9 cellular contexts compared by ENCODE assay signal in genomic region chr16:29793153-29793552, GRCh38. TPM values are rescaled to one million over a fixed set of nuclear protein-coding genes. Genes with fewer than 3 reads are reported as not detected.
DNase-seq lines count a peak whose midpoint lies in the region; ATAC-seq and TF ChIP-seq lines count a peak whose summit lies in the region.
"Not testable (repeated sequence)": the region's sequence is repeated elsewhere in the genome, so short reads cannot be mapped to it uniquely, and the experiment has no call there.
"Had no signal": no experiment of that assay in that cellular context is flagged by ENCODE, and none has a peak within 500 bp of the region (broad histone marks: within the 10 kb centered on the region; RNA-seq: fewer than 3 reads in every experiment).

No MANE protein-coding gene starts in this region.

- H3K4me1 ChIP-seq in BLaER1 = peaks cover 33% of the 10 kb centered on the region
- peaks cover 18% of the 10 kb centered on the region for H3K4me1 ChIP-seq in neural progenitor cell

- ATAC-seq in activated T-helper 17 cell treated with anti-CD3 and anti-CD28 coated beads, Interleukin-2, amount 50 U/mL, for 72 hours (replicated peaks); effector memory CD8-positive, alpha-beta T cell (replicated peaks): not testable (repeated sequence)

- not testable (repeated sequence) for H3K27me3 Mint-ChIP-seq in HFFc6 (ENCODE audit: insufficient read depth); activated T-helper 17 cell treated with anti-CD3 and anti-CD28 coated beads, Interleukin-2, amount 50 U/mL, for 72 hours; effector memory CD8-positive, alpha-beta T cell; neural progenitor cell (ENCODE audit: insufficient read depth, low read depth)

- not testable (repeated sequence) for H2AFZ ChIP-seq in neural progenitor cell (replicated peaks)

- H3K9ac ChIP-seq in BLaER1, neural progenitor cell: not testable (repeated sequence)

- peak overlapping the region; percentile 73; the same call in 1 of the 2 replicates for H3K4me2 ChIP-seq in BLaER1
- not testable (repeated sequence) for H3K4me2 ChIP-seq in neural progenitor cell

- TF ChIP-seq CTCF in HFFc6 (IDR thresholded peaks at IDR 0.05); VCaP (conservative IDR thresholded peaks at IDR 0.05); neural progenitor cell (IDR thresholded peaks at IDR 0.05): not testable (repeated sequence)

- not testable (repeated sequence) for H3F3A ChIP-seq in neural progenitor cell (ENCODE audit: low read depth)

- not testable (repeated sequence) for H3K27me3 ChIP-seq in BLaER1, neural progenitor cell

- H3K36me3 ChIP-seq in BLaER1 = peaks cover 55% of the 10 kb centered on the region
- H3K36me3 ChIP-seq in neural progenitor cell = not testable (repeated sequence)

- peaks cover 28% of the 10 kb centered on the region for H3K4me1 Mint-ChIP-seq in HFFc6 (ENCODE audit: low read depth)
- H3K4me1 Mint-ChIP-seq in activated T-helper 17 cell treated with anti-CD3 and anti-CD28 coated beads, Interleukin-2, amount 50 U/mL, for 72 hours = peaks cover 20% of the 10 kb centered on the region
- peaks cover 36 to 37% of the 10 kb centered on the region in 2 donors for H3K4me1 Mint-ChIP-seq in effector memory CD8-positive, alpha-beta T cell (ENCODE audit: low read depth in 2 of 2)
- H3K4me1 Mint-ChIP-seq in neural progenitor cell = peaks cover 31% of the 10 kb centered on the region

- not testable (repeated sequence) for H3K9me3 Mint-ChIP-seq in HFFc6; activated T-helper 17 cell treated with anti-CD3 and anti-CD28 coated beads, Interleukin-2, amount 50 U/mL, for 72 hours; effector memory CD8-positive, alpha-beta T cell; neural progenitor cell

- peaks cover 13% of the 10 kb centered on the region; the same call in 1 of the 2 replicates for H3K36me3 Mint-ChIP-seq in HFFc6 (ENCODE audit: low read depth)
- peaks cover 70% of the 10 kb centered on the region for H3K36me3 Mint-ChIP-seq in activated T-helper 17 cell treated with anti-CD3 and anti-CD28 coated beads, Interleukin-2, amount 50 U/mL, for 72 hours (ENCODE audit: low read depth)
- H3K36me3 Mint-ChIP-seq in effector memory CD8-positive, alpha-beta T cell (ENCODE audit: insufficient read depth) = peaks cover 28% of the 10 kb centered on the region
- peaks cover 24% of the 10 kb centered on the region for H3K36me3 Mint-ChIP-seq in neural progenitor cell

- not testable (repeated sequence) for H3K4me3 ChIP-seq in BLaER1, neural progenitor cell

- not testable (repeated sequence) for H3K9me3 ChIP-seq in BLaER1; neural progenitor cell (ENCODE audit: low read depth)

- not testable (repeated sequence) for H3K27ac ChIP-seq in BLaER1, neural progenitor cell
- peak overlapping the region; percentile 92 for H3K27ac ChIP-seq in VCaP

- H3K4me3 Mint-ChIP-seq in HFFc6 (peak overlapping the region; percentile 99; the same call in 1 of the 2 replicates), neural progenitor cell (peak overlapping the region; percentile 25)
- peak overlapping the region; percentile 97 for H3K4me3 Mint-ChIP-seq in activated T-helper 17 cell treated with anti-CD3 and anti-CD28 coated beads, Interleukin-2, amount 50 U/mL, for 72 hours
- peak overlapping the region; percentile 89 to 95 for H3K4me3 Mint-ChIP-seq in effector memory CD8-positive, alpha-beta T cell

- H3K27ac Mint-ChIP-seq in HFFc6 = peak overlapping the region; percentile 92; the same call in 1 of the 2 replicates
- peak overlapping the region; percentile 1 for H3K27ac Mint-ChIP-seq in activated T-helper 17 cell treated with anti-CD3 and anti-CD28 coated beads, Interleukin-2, amount 50 U/mL, for 72 hours
- H3K27ac Mint-ChIP-seq in effector memory CD8-positive, alpha-beta T cell = peak overlapping the region; percentile 91 to 92
- not testable (repeated sequence) for H3K27ac Mint-ChIP-seq in neural progenitor cell

- H4K20me1 ChIP-seq in BLaER1 (peaks cover 29% of the 10 kb centered on the region), neural progenitor cell (ENCODE audit: low read depth) (peaks cover 39% of the 10 kb centered on the region)

- DNase-seq in HFFc6; effector memory CD8-positive, alpha-beta T cell; neural progenitor cell (ENCODE audit: low spot score): not testable (repeated sequence)

- peaks cover 70% of the 10 kb centered on the region for H3K79me2 ChIP-seq in neural progenitor cell (ENCODE audit: low read depth)

RNA-seq across cellular contexts. Expression of gene KIF22, which starts 2.6 kb away (rescaled TPM):
- total RNA-seq in HFFc6 (2021; fragmentation: NEBNext Ultra II Directional; extraction: Animal tissue kit (Norgen Biotek cat#: 25700)) = 10 to 100 TPM; 26.4 to 50.3 (median 48.9) TPM
- 100 to 1,000 TPM; 122 to 139 TPM for total RNA-seq in activated T-helper 17 cell treated with anti-CD3 and anti-CD28 coated beads, Interleukin-2, amount 50 U/mL, for 72 hours
- total RNA-seq in neural progenitor cell (ENCODE audit: low replicate concordance) = 173 and 275 TPM in 2 replicates

RNA-seq across cellular contexts. Expression of gene MAZ, which starts 13.2 kb away (rescaled TPM):
- total RNA-seq in HFFc6 (2021; fragmentation: NEBNext Ultra II Directional; extraction: Animal tissue kit (Norgen Biotek cat#: 25700)) = 100 to 1,000 TPM; 148 to 178 (median 165) TPM
- total RNA-seq in activated T-helper 17 cell treated with anti-CD3 and anti-CD28 coated beads, Interleukin-2, amount 50 U/mL, for 72 hours = 100 to 1,000 TPM; 239 to 288 TPM
- total RNA-seq in neural progenitor cell (ENCODE audit: low replicate concordance) = 120 and 220 TPM in 2 replicates

RNA-seq across cellular contexts. Expression of gene ZG16, which starts 15.1 kb away (rescaled TPM):
- not detected for total RNA-seq in HFFc6 (2021; fragmentation: NEBNext Ultra II Directional; extraction: Animal tissue kit (Norgen Biotek cat#: 25700))
- not detected for total RNA-seq in activated T-helper 17 cell treated with anti-CD3 and anti-CD28 coated beads, Interleukin-2, amount 50 U/mL, for 72 hours
- not detected in 2 replicates for total RNA-seq in neural progenitor cell (ENCODE audit: low replicate concordance)
- total RNA-seq: G401, H7, PC-3 had no signal

RNA-seq across cellular contexts. Expression of gene PRRT2, which starts 18.8 kb away (rescaled TPM):
- total RNA-seq in HFFc6 (2021; fragmentation: NEBNext Ultra II Directional; extraction: Animal tissue kit (Norgen Biotek cat#: 25700)) = 1 to 10 TPM; 2.9 to 4.3 (median 3.6) TPM
- total RNA-seq in activated T-helper 17 cell treated with anti-CD3 and anti-CD28 coated beads, Interleukin-2, amount 50 U/mL, for 72 hours = 1 to 10 TPM; 1.2 to 9.1 TPM
- 23.5 and 71.4 TPM in 2 replicates for total RNA-seq in neural progenitor cell (ENCODE audit: low replicate concordance)

RNA-seq across cellular contexts. Expression of gene PAGR1, which starts 22.8 kb away (rescaled TPM):
- total RNA-seq in HFFc6 (2021; fragmentation: NEBNext Ultra II Directional; extraction: Animal tissue kit (Norgen Biotek cat#: 25700)) = 10 to 100 TPM; 12.9 to 19.2 (median 17.7) TPM
- total RNA-seq in activated T-helper 17 cell treated with anti-CD3 and anti-CD28 coated beads, Interleukin-2, amount 50 U/mL, for 72 hours = 10 to 100 TPM; 26.8 to 26.9 TPM
- total RNA-seq in neural progenitor cell (ENCODE audit: low replicate concordance) = 47.2 and 88.3 TPM in 2 replicates

Comparison
In these comparisons a context has a peak if more than half of its experiments do, and no peak if none do; other contexts are left out.
1. H3K4me3 Mint-ChIP-seq: peak in every context shown above with its lines; median percentile 99 in HFFc6; 97 in activated T-helper 17 cell treated with anti-CD3 and anti-CD28 coated beads, Interleukin-2, amount 50 U/mL, for 72 hours; 92 in effector memory CD8-positive, alpha-beta T cell; 25 in neural progenitor cell.